ENCODE assay signal across 1 cellular context in genomic region chr1:214208525-214208924, GRCh38.
TF ChIP-seq lines count a peak whose summit lies in the region.

No MANE protein-coding gene starts in this region.

TF ChIP-seq in K562, 482 proteins besides CTCF, POLR2A, EP300 and RAD21 (continued from another document):
- TF ChIP-seq ZNF609 (CRISPR knock-in tag; IDR thresholded peaks at IDR 0.05; ENCODE audit: borderline replicate concordance) (no peak), ZNF316 (IDR thresholded peaks at IDR 0.05) (peak; percentile 95), MAFG (tag; conservative IDR thresholded peaks at IDR 0.05) (peak; percentile 97), E2F1 (CRISPR knock-in tag; IDR thresholded peaks at IDR 0.05) (no peak), MAFK (IDR thresholded peaks at IDR 0.05; ENCODE audit: low read length) (peak; percentile 90), MTA3 (IDR thresholded peaks at IDR 0.05; ENCODE audit: borderline replicate concordance) (no peak), ZBTB34 (CRISPR knock-in tag; IDR thresholded peaks at IDR 0.05) (no peak), KLF10 (CRISPR knock-in tag; IDR thresholded peaks at IDR 0.05) (no peak), NFE2L1 (tag; IDR thresholded peaks at IDR 0.05; ENCODE audit: borderline replicate concordance, low read depth) (no peak)
